ENCODE assay signal across 25 cellular contexts in the genomic region with DNA sequence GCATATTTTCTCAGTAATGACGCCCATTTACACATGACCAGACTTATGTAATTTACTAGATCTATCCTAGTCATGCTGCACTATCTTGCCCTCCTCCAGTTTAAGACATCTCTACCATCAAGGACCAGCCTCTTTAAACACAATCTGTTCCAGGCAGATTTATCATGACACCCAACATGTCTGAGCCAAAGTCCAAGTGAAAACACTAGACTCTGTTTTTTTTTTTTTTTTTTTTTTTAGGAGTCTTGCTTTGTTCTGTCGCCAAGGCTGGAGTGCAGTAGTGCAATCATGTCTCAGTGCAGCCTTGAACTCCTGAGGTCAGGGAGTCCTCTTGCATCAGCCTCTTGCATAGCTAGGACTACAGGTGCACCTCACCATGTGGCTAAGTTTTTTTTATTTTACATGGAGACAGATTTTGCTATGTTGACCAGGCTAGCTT.
DNase-seq lines count a peak whose midpoint lies in the region; ATAC-seq and TF ChIP-seq lines count a peak whose summit lies in the region.
"Had no signal": no experiment of that assay in that cellular context is flagged by ENCODE, and none has a peak within 500 bp of the region (broad histone marks: within the 10 kb centered on the region; RNA-seq: fewer than 3 reads in every experiment).

No MANE protein-coding gene starts in this region.

- H3K36me3 Mint-ChIP-seq in Caco-2 (ENCODE audit: insufficient read depth, unreplicated experiment) = no peaks in the 10 kb centered on the region
- H3K36me3 Mint-ChIP-seq in nephron progenitor cell (ENCODE audit: low read depth) = no peaks in the 10 kb centered on the region
- H3K36me3 Mint-ChIP-seq: activated naive CD4-positive, alpha-beta T cell treated with anti-CD3 and anti-CD28 coated beads, Interleukin-2, amount 10 ng/mL, durations not matched to agents 7 days and 5 days; natural killer cell treated with Interleukin-12 subunit alpha and Interleukin-12 subunit beta and Interleukin-15 and Interleukin-18, amount 100 ng/mL, for 72 hours; stimulated activated effector memory CD8-positive, alpha-beta T cell treated with anti-CD3 and anti-CD28 coated beads, Interleukin-12 subunit alpha, Interleukin-12 subunit beta, amount 100 ng/mL, for 72 hours had no signal

- H3K4me1 ChIP-seq in Caco-2 (peaks cover 13% of the 10 kb centered on the region), left ventricle myocardium inferior (no peaks in the 10 kb centered on the region)

- POLR2A ChIA-PET in Caco-2 (lab: Charles Lee) = no interaction called here

- H3K9me3 ChIP-seq in Caco-2 = no peaks in the 10 kb centered on the region
- no peaks in the 10 kb centered on the region for H3K9me3 ChIP-seq in left ventricle myocardium inferior (replicated peaks)
- H3K9me3 ChIP-seq: BLaER1 had no signal

- no TSS peak for BruUV-seq in Caco-2 (replicated peaks; lab: Mats Ljungman, UMichigan)

- H3K27ac ChIP-seq in left ventricle myocardium inferior (replicated peaks) = no peak overlapping the region
- H3K27ac ChIP-seq: BLaER1 had no signal

- H3K4me1 Mint-ChIP-seq in Caco-2 (ENCODE audit: low read depth, unreplicated experiment) (peaks cover 16% of the 10 kb centered on the region), nephron progenitor cell (peaks cover 51% of the 10 kb centered on the region)
- H3K4me1 Mint-ChIP-seq: activated naive CD4-positive, alpha-beta T cell treated with anti-CD3 and anti-CD28 coated beads, Interleukin-2, amount 10 ng/mL, durations not matched to agents 7 days and 5 days; stimulated activated effector memory CD8-positive, alpha-beta T cell treated with anti-CD3 and anti-CD28 coated beads, Interleukin-12 subunit alpha, Interleukin-12 subunit beta, amount 100 ng/mL, for 72 hours had no signal

- peak; percentile 23 for ATAC-seq in esophagus mucosa
- ATAC-seq: natural killer cell treated with Interleukin-12 subunit alpha and Interleukin-12 subunit beta and Interleukin-15 and Interleukin-18, amount 100 ng/mL, for 72 hours; sciatic nerve; stimulated activated effector memory CD8-positive, alpha-beta T cell treated with anti-CD3 and anti-CD28 coated beads, Interleukin-12 subunit alpha, Interleukin-12 subunit beta, amount 100 ng/mL, for 72 hours had no signal

- H3K27ac Mint-ChIP-seq in Caco-2 (ENCODE audit: unreplicated experiment) = no peak overlapping the region
- H3K27ac Mint-ChIP-seq in nephron progenitor cell = peak overlapping the region; percentile 44
- H3K27ac Mint-ChIP-seq: activated naive CD4-positive, alpha-beta T cell treated with anti-CD3 and anti-CD28 coated beads, Interleukin-2, amount 10 ng/mL, durations not matched to agents 7 days and 5 days; activated T-helper 1 cell treated with anti-CD3 and anti-CD28 coated beads, Interleukin-12 subunit alpha, Interleukin-12 subunit beta, Interleukin-2, Interleukin-4 antibody, amounts not matched to agents 30 ng/mL and 10 ng/mL and 1 ng/mL, durations not matched to agents 14 hours and 24 hours and 36 hours; natural killer cell treated with Interleukin-12 subunit alpha and Interleukin-12 subunit beta and Interleukin-15 and Interleukin-18, amount 100 ng/mL, for 72 hours; stimulated activated effector memory CD8-positive, alpha-beta T cell treated with anti-CD3 and anti-CD28 coated beads, Interleukin-12 subunit alpha, Interleukin-12 subunit beta, amount 100 ng/mL, for 72 hours had no signal

- H3K27me3 ChIP-seq in Caco-2 (replicated peaks; ENCODE audit: control insufficient read depth, insufficient read depth, low read length) (no peaks in the 10 kb centered on the region), left ventricle myocardium inferior (ENCODE audit: low read depth) (no peaks in the 10 kb centered on the region)
- H3K27me3 ChIP-seq: BLaER1 had no signal

- H3K27me3 Mint-ChIP-seq in Caco-2 (ENCODE audit: insufficient read depth, unreplicated experiment) = no peaks in the 10 kb centered on the region
- peaks cover 4% of the 10 kb centered on the region for H3K27me3 Mint-ChIP-seq in nephron progenitor cell (ENCODE audit: low read depth, poor library complexity)
- H3K27me3 Mint-ChIP-seq: activated naive CD4-positive, alpha-beta T cell treated with anti-CD3 and anti-CD28 coated beads, Interleukin-2, amount 10 ng/mL, durations not matched to agents 7 days and 5 days had no signal

- TF ChIP-seq CTCF in Caco-2 (IDR thresholded peaks at IDR 0.05; ENCODE audit: insufficient read depth in 1 of 2, low read depth in 1 of 2, low read length in 1 of 2, severe bottlenecking in 1 of 2, unreplicated experiment in 1 of 2) = no peak
- TF ChIP-seq CTCF in nephron progenitor cell (IDR thresholded peaks at IDR 0.05) = no peak
- TF ChIP-seq CTCF in left ventricle myocardium inferior (IDR thresholded peaks at IDR 0.05; ENCODE audit: borderline replicate concordance) = no peak

- H3K9me3 Mint-ChIP-seq in Caco-2 (ENCODE audit: unreplicated experiment) (no peaks in the 10 kb centered on the region), nephron progenitor cell (no peaks in the 10 kb centered on the region)
- H3K9me3 Mint-ChIP-seq: activated naive CD4-positive, alpha-beta T cell treated with anti-CD3 and anti-CD28 coated beads, Interleukin-2, amount 10 ng/mL, durations not matched to agents 7 days and 5 days; activated T-helper 1 cell treated with anti-CD3 and anti-CD28 coated beads, Interleukin-12 subunit alpha, Interleukin-12 subunit beta, Interleukin-2, Interleukin-4 antibody, amounts not matched to agents 30 ng/mL and 10 ng/mL and 1 ng/mL, durations not matched to agents 14 hours and 24 hours and 36 hours; natural killer cell treated with Interleukin-12 subunit alpha and Interleukin-12 subunit beta and Interleukin-15 and Interleukin-18, amount 100 ng/mL, for 72 hours; stimulated activated effector memory CD8-positive, alpha-beta T cell treated with anti-CD3 and anti-CD28 coated beads, Interleukin-12 subunit alpha, Interleukin-12 subunit beta, amount 100 ng/mL, for 72 hours had no signal

- intact Hi-C loops in Caco-2 (cut with micrococcal nuclease; ENCODE audit: unreplicated experiment) (loop anchor here (1.0 to 5.0 kb wide), 2 partner anchors 96 to 161 kb away; no protein-coding TSS in a partner anchor), left ventricle myocardium inferior (cut with micrococcal nuclease) (no loop called here)

- H3K36me3 ChIP-seq in Caco-2 (ENCODE audit: control insufficient read depth, insufficient read depth, low read length) (no peaks in the 10 kb centered on the region), left ventricle myocardium inferior (no peaks in the 10 kb centered on the region)
- H3K36me3 ChIP-seq: BLaER1 had no signal

- H3K4me3 ChIP-seq in Caco-2 (ENCODE audit: low read depth, low read length) (no peak overlapping the region), left ventricle myocardium inferior (no peak overlapping the region)
- H3K4me3 ChIP-seq: BLaER1 had no signal

- DNase-seq in Caco-2 (peak; percentile 32 to 57), NCI-H774 (lab: John Stamatoyannopoulos, UW) (peak; percentile 24), nephron progenitor cell (no peak), SHP77 (lab: John Stamatoyannopoulos, UW) (no peak), activated T-cell treated with anti-CD3 and anti-CD28 coated beads for 4 hours (no peak), left ventricle myocardium inferior (no peak)
- no peak for DNase-seq in activated CD8-positive, alpha-beta memory T cell treated with anti-CD3 and anti-CD28 coated beads, Interleukin-2, amount 50 U/mL, for 4 hours
- DNase-seq: activated CD4-positive, CD25-positive, alpha-beta regulatory T cell; activated naive CD4-positive, alpha-beta T cell treated with anti-CD3 and anti-CD28 coated beads, Interleukin-2, amount 10 ng/mL, durations not matched to agents 7 days and 5 days; cortex of kidney; GOT3; midbrain; NCI-H1694; NCI-H524; NK-92 treated with Interleukin-12 subunit alpha and Interleukin-12 subunit beta, amount 100 ng/mL, for 24 hours; posterior cingulate gyrus; Right ventricle myocardium superior; stimulated activated CD4-positive, alpha-beta T cell treated with anti-CD3 and anti-CD28 coated beads, Interleukin-4, amount 100 ng/mL, for 24 hours; T1000 had no signal

- H3K4me3 Mint-ChIP-seq in Caco-2 (ENCODE audit: unreplicated experiment) (peak overlapping the region; percentile 6), nephron progenitor cell (no peak overlapping the region)
- H3K4me3 Mint-ChIP-seq: activated naive CD4-positive, alpha-beta T cell treated with anti-CD3 and anti-CD28 coated beads, Interleukin-2, amount 10 ng/mL, durations not matched to agents 7 days and 5 days; activated T-helper 1 cell treated with anti-CD3 and anti-CD28 coated beads, Interleukin-12 subunit alpha, Interleukin-12 subunit beta, Interleukin-2, Interleukin-4 antibody, amounts not matched to agents 30 ng/mL and 10 ng/mL and 1 ng/mL, durations not matched to agents 14 hours and 24 hours and 36 hours; natural killer cell treated with Interleukin-12 subunit alpha and Interleukin-12 subunit beta and Interleukin-15 and Interleukin-18, amount 100 ng/mL, for 72 hours; stimulated activated effector memory CD8-positive, alpha-beta T cell treated with anti-CD3 and anti-CD28 coated beads, Interleukin-12 subunit alpha, Interleukin-12 subunit beta, amount 100 ng/mL, for 72 hours had no signal

- CTCF ChIA-PET in Caco-2 (lab: Charles Lee) = no interaction called here

Comparison
In these comparisons a context has a peak if more than half of its experiments do, and no peak if none do; other contexts are left out.
1. DNase-seq: peak in Caco-2 (2 of 2) and NCI-H774 (single experiment); none in nephron progenitor cell (single experiment), SHP77 (0 of 2), activated CD8-positive, alpha-beta memory T cell treated with anti-CD3 and anti-CD28 coated beads, Interleukin-2, amount 50 U/mL, for 4 hours (single experiment), activated T-cell treated with anti-CD3 and anti-CD28 coated beads for 4 hours (single experiment) and left ventricle myocardium inferior (single experiment).